Comparison of ENCODE assay signal across 9 cellular contexts in the genomic region with DNA sequence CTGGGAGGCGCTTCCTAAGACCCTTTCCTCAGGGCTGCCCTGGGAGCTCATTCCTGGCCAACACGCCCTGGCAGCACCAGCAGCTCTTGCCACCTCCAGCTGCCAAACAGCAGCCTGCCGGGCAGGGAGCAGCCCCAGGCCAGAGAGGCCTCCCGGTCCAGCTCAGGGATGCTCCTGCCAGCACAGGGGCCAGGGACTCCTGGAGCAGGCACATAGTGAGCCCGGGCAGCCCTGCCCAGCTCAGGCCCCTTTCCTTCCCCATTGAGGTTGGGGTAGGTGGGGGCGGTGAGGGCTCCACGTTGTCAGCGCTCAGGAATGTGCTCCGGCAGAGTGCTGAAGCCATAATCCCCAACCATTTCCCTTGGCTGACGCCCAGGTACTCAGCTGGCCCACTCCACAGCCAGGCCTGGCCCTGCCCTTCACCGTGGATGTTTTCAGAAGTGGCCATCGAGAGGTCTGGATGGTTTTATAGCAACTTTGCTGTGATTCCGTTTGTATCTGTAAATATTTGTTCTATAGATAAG. TPM values are rescaled to one million over a fixed set of nuclear protein-coding genes. Genes with fewer than 3 reads are reported as not detected.
DNase-seq lines count a peak whose midpoint lies in the region; ATAC-seq and TF ChIP-seq lines count a peak whose summit lies in the region.
"Had no signal": no experiment of that assay in that cellular context is flagged by ENCODE, and none has a peak within 500 bp of the region (broad histone marks: within the 10 kb centered on the region; RNA-seq: fewer than 3 reads in every experiment).

No MANE protein-coding gene starts in this region.

- H3K4me1 Mint-ChIP-seq in CD8-positive, alpha-beta memory T cell, result peaks cover 0 to 4% (median 2%) of the 10 kb centered on the region in 3 donors

- peak overlapping the region; percentile 85 to 91 for H3K27ac ChIP-seq in thoracic aorta
- no peak overlapping the region for H3K27ac ChIP-seq in CD8-positive, alpha-beta memory T cell (ENCODE audit: low read depth, low read length)
- H3K27ac ChIP-seq: parathyroid adenoma had no signal

- H3K27me3 ChIP-seq in thoracic aorta (replicated peaks; ENCODE audit: insufficient read depth), result no peaks in the 10 kb centered on the region
- no peaks in the 10 kb centered on the region for H3K27me3 ChIP-seq in CD8-positive, alpha-beta memory T cell (ENCODE audit: insufficient read depth, low read length, poor library complexity, severe bottlenecking)

- H3K9me3 Mint-ChIP-seq in CD8-positive, alpha-beta memory T cell, result no peaks in the 10 kb centered on the region

- H3K27ac Mint-ChIP-seq in CD8-positive, alpha-beta memory T cell, result no peak overlapping the region

- POLR2A ChIA-PET in CD8-positive, alpha-beta memory T cell (lab: Charles Lee), result interaction anchor here (0.6 kb wide), 1 partner anchor 148 kb away, joined by 5 read pairs; no protein-coding TSS in a partner anchor

- no peaks in the 10 kb centered on the region for H3K9me3 ChIP-seq in thoracic aorta
- no peaks in the 10 kb centered on the region for H3K9me3 ChIP-seq in CD8-positive, alpha-beta memory T cell (ENCODE audit: low read length)

- peaks cover 62% of the 10 kb centered on the region for H3K36me3 ChIP-seq in thoracic aorta
- H3K36me3 ChIP-seq in CD8-positive, alpha-beta memory T cell (ENCODE audit: insufficient read depth, low read length), result peaks cover 32% of the 10 kb centered on the region

- CTCF ChIA-PET in CD8-positive, alpha-beta memory T cell (lab: Charles Lee), result interaction anchor here (1.3 kb wide), 1 partner anchor 42 kb away, joined by 5 read pairs; no protein-coding TSS in a partner anchor

- in situ Hi-C loops in astrocyte of the cerebellum (cut with HindIII; ENCODE audit: low sequenced_read_pairs), result no loop called here

- TF ChIP-seq CTCF in astrocyte of the cerebellum (IDR thresholded peaks at IDR 0.05; ENCODE audit: low read depth, low read length, missing control alignments) (no peak), thoracic aorta (IDR thresholded peaks at IDR 0.05) (no peak)

- no peaks in the 10 kb centered on the region for H3K27me3 Mint-ChIP-seq in CD8-positive, alpha-beta memory T cell

- peaks cover 18 to 44% of the 10 kb centered on the region in 2 donors for H3K4me1 ChIP-seq in thoracic aorta (ENCODE audit: control insufficient read depth in 1 of 2, low read depth in 2 of 2)
- H3K4me1 ChIP-seq in CD8-positive, alpha-beta memory T cell (ENCODE audit: insufficient read depth, low read length), result no peaks in the 10 kb centered on the region
- H3K4me1 ChIP-seq: parathyroid adenoma had no signal

- ATAC-seq in thoracic aorta (ENCODE audit: insufficient number of reproducible peaks, low FRiP score, low read depth) (peak; percentile 89), HG02840 (IDR thresholded peaks at IDR 0.05; ENCODE audit: low FRiP score, unreplicated experiment) (no peak), HG03565 (IDR thresholded peaks at IDR 0.05; ENCODE audit: unreplicated experiment) (no peak)

- H3K36me3 Mint-ChIP-seq in CD8-positive, alpha-beta memory T cell, result peaks cover 0 to 72% (median 15%) of the 10 kb centered on the region in 3 donors

- peak; percentile 94 for DNase-seq in HPDE6-E6E7 (ENCODE audit: extremely low spot score)
- DNase-seq in astrocyte of the cerebellum (ENCODE audit: low read depth), result peak; percentile 93
- peak; percentile 86 for DNase-seq in islet precursor cell
- peak; percentile 80 for DNase-seq in thoracic aorta (ENCODE audit: low spot score)
- no peak for DNase-seq in SHP77 (lab: John Stamatoyannopoulos, UW)
- DNase-seq in CD8-positive, alpha-beta memory T cell, result no peak

- no peak overlapping the region for H3K4me3 Mint-ChIP-seq in CD8-positive, alpha-beta memory T cell

- H3K4me3 ChIP-seq in astrocyte of the cerebellum (ENCODE audit: low read depth, low read length) (no peak overlapping the region), thoracic aorta (peak overlapping the region; percentile 23)
- no peak overlapping the region for H3K4me3 ChIP-seq in CD8-positive, alpha-beta memory T cell (ENCODE audit: low read length)

RNA-seq across cellular contexts. Expression of a gene that starts 7.6 kb away (rescaled TPM):
- 100 to 1,000 TPM in 1 of 2 donors, 10 to 100 TPM in 1; 97.7 to 163 TPM for total RNA-seq in thoracic aorta
- 10 to 100 TPM; 20.2 to 23.4 TPM for total RNA-seq in CD8-positive, alpha-beta memory T cell
- polyA plus RNA-seq in CD8-positive, alpha-beta memory T cell, result 39.4 TPM

RNA-seq across cellular contexts. Expression of a gene that starts 10.2 kb away (rescaled TPM):
- total RNA-seq in thoracic aorta, result 100 to 1,000 TPM; 122 to 160 TPM
- total RNA-seq in CD8-positive, alpha-beta memory T cell, result 100 to 1,000 TPM; 200 to 219 TPM
- 118 TPM for polyA plus RNA-seq in CD8-positive, alpha-beta memory T cell

RNA-seq across cellular contexts. Expression of a gene that starts 32.9 kb away (rescaled TPM):
- total RNA-seq in thoracic aorta, result under 1 TPM in 1 of 2 donors, not detected in 1; 0.41 TPM
- total RNA-seq in CD8-positive, alpha-beta memory T cell, result under 1 TPM; 0.29 to 0.79 TPM
- not detected for polyA plus RNA-seq in CD8-positive, alpha-beta memory T cell

RNA-seq across cellular contexts. Expression of a gene that starts 37.7 kb away (rescaled TPM):
- total RNA-seq in thoracic aorta, result 10 to 100 TPM; 35.0 to 44.4 TPM
- total RNA-seq in CD8-positive, alpha-beta memory T cell, result 1 to 10 TPM; 1.8 to 2.0 TPM
- not detected for polyA plus RNA-seq in CD8-positive, alpha-beta memory T cell

Comparison
In these comparisons a context has a peak if more than half of its experiments do, and no peak if none do; other contexts are left out.
1. DNase-seq: peak in HPDE6-E6E7 (single experiment), astrocyte of the cerebellum (single experiment), islet precursor cell (single experiment) and thoracic aorta (single experiment); none in SHP77 (0 of 2) and CD8-positive, alpha-beta memory T cell (0 of 5).
2. RNA of a gene that starts 7.6 kb away (total RNA-seq): 97.7 to 163 TPM in thoracic aorta; 20.2 to 23.4 TPM in CD8-positive, alpha-beta memory T cell; every median in the first group is over 4 times any median in the second.